1 cellular context compared by ENCODE assay signal in the genomic region with DNA sequence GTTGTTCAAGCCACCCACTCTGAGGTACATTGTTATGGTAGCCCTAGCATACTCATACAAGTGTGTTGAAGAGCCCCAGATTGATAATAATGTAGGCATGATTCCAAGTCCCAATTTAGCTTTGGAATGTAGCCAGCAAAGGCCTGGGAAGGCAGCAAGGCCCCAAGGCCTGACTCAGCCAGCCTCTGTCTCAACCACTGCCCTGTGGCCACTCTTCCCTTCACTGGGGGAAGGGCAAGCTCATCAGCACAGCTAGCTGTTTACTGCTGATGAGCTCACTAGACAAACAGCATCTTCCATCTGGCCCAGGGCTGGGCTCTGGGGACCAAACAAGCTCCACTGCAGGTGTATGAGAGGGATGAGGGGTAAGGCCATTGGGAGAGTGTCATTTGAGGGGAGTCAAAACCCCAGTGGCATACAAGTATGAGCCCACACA.
TF ChIP-seq lines count a peak whose summit lies in the region.

No MANE protein-coding gene starts in this region.

TF ChIP-seq in SK-N-SH, 30 proteins besides CTCF, POLR2A, EP300 and RAD21 (continued from another document):
- TF ChIP-seq GATA2 (CRISPR knock-in tag; IDR thresholded peaks at IDR 0.05) (no peak), MXI1 (IDR thresholded peaks at IDR 0.05; ENCODE audit: low read depth, low read length) (peak; percentile 28; the same call in 1 of the 2 replicates), POLR2AphosphoS5 (IDR thresholded peaks at IDR 0.05; ENCODE audit: low read depth, low read length) (peak; percentile 66; the same call in 1 of the 2 replicates), MEF2A (IDR thresholded peaks at IDR 0.05; ENCODE audit: borderline replicate concordance, low read depth) (peak; percentile 97), CHD2 (IDR thresholded peaks at IDR 0.05; ENCODE audit: low read length, partially characterized antibody) (peak; percentile 94), TEAD4 (IDR thresholded peaks at IDR 0.05; ENCODE audit: borderline replicate concordance, insufficient read depth) (peak; percentile 61; the same call in 1 of the 2 replicates), EZH2phosphoT487 (IDR thresholded peaks at IDR 0.05; ENCODE audit: borderline replicate concordance, low read depth) (no peak), FOSL2 (IDR thresholded peaks at IDR 0.05; ENCODE audit: borderline replicate concordance, low read depth) (peak; percentile 88), NRF1 (IDR thresholded peaks at IDR 0.05; ENCODE audit: low read depth, low read length) (no peak), JUND (IDR thresholded peaks at IDR 0.05) (peak; percentile 80), FOXM1 (IDR thresholded peaks at IDR 0.05; ENCODE audit: low read depth) (no peak), SIN3A (IDR thresholded peaks at IDR 0.05; ENCODE audit: borderline replicate concordance, low read depth, low read length) (peak; percentile 85), RFX5 (IDR thresholded peaks at IDR 0.05; ENCODE audit: low read length) (no peak), GABPA (IDR thresholded peaks at IDR 0.05; ENCODE audit: low read depth) (no peak), ELF1 (IDR thresholded peaks at IDR 0.05) (no peak), FOXJ3 (CRISPR knock-in tag; IDR thresholded peaks at IDR 0.05) (no peak), TAF1 (IDR thresholded peaks at IDR 0.05; ENCODE audit: borderline replicate concordance, low read depth, low read length) (peak; percentile 39; the same call in 1 of the 2 replicates), NFIC (IDR thresholded peaks at IDR 0.05; ENCODE audit: borderline replicate concordance) (peak; percentile 99), RCOR1 (IDR thresholded peaks at IDR 0.05; ENCODE audit: low read length) (peak; percentile 86), TCF12 (IDR thresholded peaks at IDR 0.05) (peak; percentile 92)
- TF ChIP-seq, protein P1, sequence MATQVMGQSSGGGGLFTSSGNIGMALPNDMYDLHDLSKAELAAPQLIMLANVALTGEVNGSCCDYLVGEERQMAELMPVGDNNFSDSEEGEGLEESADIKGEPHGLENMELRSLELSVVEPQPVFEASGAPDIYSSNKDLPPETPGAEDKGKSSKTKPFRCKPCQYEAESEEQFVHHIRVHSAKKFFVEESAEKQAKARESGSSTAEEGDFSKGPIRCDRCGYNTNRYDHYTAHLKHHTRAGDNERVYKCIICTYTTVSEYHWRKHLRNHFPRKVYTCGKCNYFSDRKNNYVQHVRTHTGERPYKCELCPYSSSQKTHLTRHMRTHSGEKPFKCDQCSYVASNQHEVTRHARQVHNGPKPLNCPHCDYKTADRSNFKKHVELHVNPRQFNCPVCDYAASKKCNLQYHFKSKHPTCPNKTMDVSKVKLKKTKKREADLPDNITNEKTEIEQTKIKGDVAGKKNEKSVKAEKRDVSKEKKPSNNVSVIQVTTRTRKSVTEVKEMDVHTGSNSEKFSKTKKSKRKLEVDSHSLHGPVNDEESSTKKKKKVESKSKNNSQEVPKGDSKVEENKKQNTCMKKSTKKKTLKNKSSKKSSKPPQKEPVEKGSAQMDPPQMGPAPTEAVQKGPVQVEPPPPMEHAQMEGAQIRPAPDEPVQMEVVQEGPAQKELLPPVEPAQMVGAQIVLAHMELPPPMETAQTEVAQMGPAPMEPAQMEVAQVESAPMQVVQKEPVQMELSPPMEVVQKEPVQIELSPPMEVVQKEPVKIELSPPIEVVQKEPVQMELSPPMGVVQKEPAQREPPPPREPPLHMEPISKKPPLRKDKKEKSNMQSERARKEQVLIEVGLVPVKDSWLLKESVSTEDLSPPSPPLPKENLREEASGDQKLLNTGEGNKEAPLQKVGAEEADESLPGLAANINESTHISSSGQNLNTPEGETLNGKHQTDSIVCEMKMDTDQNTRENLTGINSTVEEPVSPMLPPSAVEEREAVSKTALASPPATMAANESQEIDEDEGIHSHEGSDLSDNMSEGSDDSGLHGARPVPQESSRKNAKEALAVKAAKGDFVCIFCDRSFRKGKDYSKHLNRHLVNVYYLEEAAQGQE (IDR thresholded peaks at IDR 0.05; ENCODE audit: low read depth, low read length), result peak; percentile 57; the same call in 1 of the 2 replicates
- TF ChIP-seq, protein P2, sequence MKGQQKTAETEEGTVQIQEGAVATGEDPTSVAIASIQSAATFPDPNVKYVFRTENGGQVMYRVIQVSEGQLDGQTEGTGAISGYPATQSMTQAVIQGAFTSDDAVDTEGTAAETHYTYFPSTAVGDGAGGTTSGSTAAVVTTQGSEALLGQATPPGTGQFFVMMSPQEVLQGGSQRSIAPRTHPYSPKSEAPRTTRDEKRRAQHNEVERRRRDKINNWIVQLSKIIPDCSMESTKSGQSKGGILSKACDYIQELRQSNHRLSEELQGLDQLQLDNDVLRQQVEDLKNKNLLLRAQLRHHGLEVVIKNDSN (IDR thresholded peaks at IDR 0.05; ENCODE audit: borderline replicate concordance, low read depth), result no peak
- TF ChIP-seq, protein P3, sequence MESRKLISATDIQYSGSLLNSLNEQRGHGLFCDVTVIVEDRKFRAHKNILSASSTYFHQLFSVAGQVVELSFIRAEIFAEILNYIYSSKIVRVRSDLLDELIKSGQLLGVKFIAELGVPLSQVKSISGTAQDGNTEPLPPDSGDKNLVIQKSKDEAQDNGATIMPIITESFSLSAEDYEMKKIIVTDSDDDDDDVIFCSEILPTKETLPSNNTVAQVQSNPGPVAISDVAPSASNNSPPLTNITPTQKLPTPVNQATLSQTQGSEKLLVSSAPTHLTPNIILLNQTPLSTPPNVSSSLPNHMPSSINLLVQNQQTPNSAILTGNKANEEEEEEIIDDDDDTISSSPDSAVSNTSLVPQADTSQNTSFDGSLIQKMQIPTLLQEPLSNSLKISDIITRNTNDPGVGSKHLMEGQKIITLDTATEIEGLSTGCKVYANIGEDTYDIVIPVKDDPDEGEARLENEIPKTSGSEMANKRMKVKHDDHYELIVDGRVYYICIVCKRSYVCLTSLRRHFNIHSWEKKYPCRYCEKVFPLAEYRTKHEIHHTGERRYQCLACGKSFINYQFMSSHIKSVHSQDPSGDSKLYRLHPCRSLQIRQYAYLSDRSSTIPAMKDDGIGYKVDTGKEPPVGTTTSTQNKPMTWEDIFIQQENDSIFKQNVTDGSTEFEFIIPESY (IDR thresholded peaks at IDR 0.05; ENCODE audit: borderline replicate concordance, low read depth), result no peak
- TF ChIP-seq, protein P4, sequence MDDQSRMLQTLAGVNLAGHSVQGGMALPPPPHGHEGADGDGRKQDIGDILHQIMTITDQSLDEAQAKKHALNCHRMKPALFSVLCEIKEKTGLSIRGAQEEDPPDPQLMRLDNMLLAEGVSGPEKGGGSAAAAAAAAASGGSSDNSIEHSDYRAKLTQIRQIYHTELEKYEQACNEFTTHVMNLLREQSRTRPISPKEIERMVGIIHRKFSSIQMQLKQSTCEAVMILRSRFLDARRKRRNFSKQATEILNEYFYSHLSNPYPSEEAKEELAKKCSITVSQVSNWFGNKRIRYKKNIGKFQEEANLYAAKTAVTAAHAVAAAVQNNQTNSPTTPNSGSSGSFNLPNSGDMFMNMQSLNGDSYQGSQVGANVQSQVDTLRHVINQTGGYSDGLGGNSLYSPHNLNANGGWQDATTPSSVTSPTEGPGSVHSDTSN (IDR thresholded peaks at IDR 0.05), result peak; percentile 70
- TF ChIP-seq, protein P5, sequence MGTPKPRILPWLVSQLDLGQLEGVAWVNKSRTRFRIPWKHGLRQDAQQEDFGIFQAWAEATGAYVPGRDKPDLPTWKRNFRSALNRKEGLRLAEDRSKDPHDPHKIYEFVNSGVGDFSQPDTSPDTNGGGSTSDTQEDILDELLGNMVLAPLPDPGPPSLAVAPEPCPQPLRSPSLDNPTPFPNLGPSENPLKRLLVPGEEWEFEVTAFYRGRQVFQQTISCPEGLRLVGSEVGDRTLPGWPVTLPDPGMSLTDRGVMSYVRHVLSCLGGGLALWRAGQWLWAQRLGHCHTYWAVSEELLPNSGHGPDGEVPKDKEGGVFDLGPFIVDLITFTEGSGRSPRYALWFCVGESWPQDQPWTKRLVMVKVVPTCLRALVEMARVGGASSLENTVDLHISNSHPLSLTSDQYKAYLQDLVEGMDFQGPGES (IDR thresholded peaks at IDR 0.05; ENCODE audit: low read depth, low read length), result no peak
- TF ChIP-seq, protein P6, sequence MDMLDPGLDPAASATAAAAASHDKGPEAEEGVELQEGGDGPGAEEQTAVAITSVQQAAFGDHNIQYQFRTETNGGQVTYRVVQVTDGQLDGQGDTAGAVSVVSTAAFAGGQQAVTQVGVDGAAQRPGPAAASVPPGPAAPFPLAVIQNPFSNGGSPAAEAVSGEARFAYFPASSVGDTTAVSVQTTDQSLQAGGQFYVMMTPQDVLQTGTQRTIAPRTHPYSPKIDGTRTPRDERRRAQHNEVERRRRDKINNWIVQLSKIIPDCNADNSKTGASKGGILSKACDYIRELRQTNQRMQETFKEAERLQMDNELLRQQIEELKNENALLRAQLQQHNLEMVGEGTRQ (IDR thresholded peaks at IDR 0.05; ENCODE audit: borderline replicate concordance, low read depth, low read length), result no peak
